ENCODE assay signal across 11 cellular contexts in genomic region chr3:139113231-139113749, GRCh38.
A peak's percentile ranks its signal among the peaks of the same experiment; 100 is the strongest.
DNase-seq lines count a peak whose midpoint lies in the region; ATAC-seq and TF ChIP-seq lines count a peak whose summit lies in the region.
"Had no signal": no experiment of that assay in that cellular context is flagged by ENCODE, and none has a peak within 500 bp of the region (broad histone marks: within the 10 kb centered on the region; RNA-seq: fewer than 3 reads in every experiment).

No MANE protein-coding gene starts in this region.

- DNase-seq in CD4-positive, alpha-beta T cell = no peak
- peak; percentile 24 for DNase-seq in T-helper 2 cell treated with Interferon-gamma antibody and Interleukin-4, amounts not matched to agents 5 μg/mL and 100 μg/mL, for 36 hours (ENCODE audit: low spot score)
- DNase-seq in kidney glomerular epithelial cell (lab: John Stamatoyannopoulos, UW) (peak; percentile 9), midbrain (lab: John Stamatoyannopoulos, UW) (no peak), HEK293T (ENCODE audit: extremely low spot score) (no peak), SW 1271 (lab: John Stamatoyannopoulos, UW) (no peak)
- DNase-seq: KG1; stimulated activated CD4-positive, alpha-beta T cell treated with anti-CD3 and anti-CD28 coated beads, Interleukin-4, amount 100 ng/mL, for 4 hours had no signal

- H3K27me3 Mint-ChIP-seq in CD4-positive, alpha-beta T cell = peaks cover 31% of the 10 kb centered on the region
- peaks cover 6% of the 10 kb centered on the region for H3K27me3 Mint-ChIP-seq in T-helper 2 cell treated with Interferon-gamma antibody and Interleukin-4, amounts not matched to agents 5 μg/mL and 100 μg/mL, for 36 hours (ENCODE audit: low read depth)

- H3K4me1 Mint-ChIP-seq in CD4-positive, alpha-beta T cell (ENCODE audit: low read depth) = peaks cover 7% of the 10 kb centered on the region
- peaks cover 12% of the 10 kb centered on the region for H3K4me1 Mint-ChIP-seq in T-helper 2 cell treated with Interferon-gamma antibody and Interleukin-4, amounts not matched to agents 5 μg/mL and 100 μg/mL, for 36 hours (ENCODE audit: low read depth)

- intact Hi-C loops in CD4-positive, alpha-beta T cell (cut with DNase I, micrococcal nuclease) = loop anchor here (2.0 to 10.0 kb wide), 2 partner anchors 216 to 1752 kb away; no protein-coding TSS in a partner anchor

- TF ChIP-seq CTCF in 22Rv1 (IDR thresholded peaks at IDR 0.05) = 0 out of 2 replicates have a peak, but pooled peaks have one; percentile 30
- no peak for TF ChIP-seq CTCF in CD4-positive, alpha-beta T cell (IDR thresholded peaks at IDR 0.05)

- H3K27ac Mint-ChIP-seq in CD4-positive, alpha-beta T cell = no peak overlapping the region
- no peak overlapping the region for H3K27ac Mint-ChIP-seq in T-helper 2 cell treated with Interferon-gamma antibody and Interleukin-4, amounts not matched to agents 5 μg/mL and 100 μg/mL, for 36 hours
- H3K27ac Mint-ChIP-seq: brain had no signal

- peaks cover 7% of the 10 kb centered on the region for H3K27me3 ChIP-seq in CD4-positive, alpha-beta T cell (ENCODE audit: control insufficient read depth, insufficient read depth, low read length)

- CTCF ChIA-PET in CD4-positive, alpha-beta T cell (lab: Charles Lee) = no interaction called here
- CTCF ChIA-PET in HEK293T (lab: Yijun Ruan, JAX) = interaction anchor here (0.9 to 3.2 kb wide), 4 partner anchors 8 to 241 kb away, joined by 3 to 29 read pairs (median 9); no protein-coding TSS in a partner anchor

- H3K9me3 Mint-ChIP-seq in CD4-positive, alpha-beta T cell = no peaks in the 10 kb centered on the region
- no peaks in the 10 kb centered on the region for H3K9me3 Mint-ChIP-seq in T-helper 2 cell treated with Interferon-gamma antibody and Interleukin-4, amounts not matched to agents 5 μg/mL and 100 μg/mL, for 36 hours
- H3K9me3 Mint-ChIP-seq: brain had no signal

- H3K27ac ChIP-seq in 22Rv1 = peak overlapping the region; percentile 26
- no peak overlapping the region for H3K27ac ChIP-seq in CD4-positive, alpha-beta T cell (ENCODE audit: low read depth, low read length)

- H3K36me3 Mint-ChIP-seq in CD4-positive, alpha-beta T cell (ENCODE audit: low read depth) = no peaks in the 10 kb centered on the region
- H3K36me3 Mint-ChIP-seq in T-helper 2 cell treated with Interferon-gamma antibody and Interleukin-4, amounts not matched to agents 5 μg/mL and 100 μg/mL, for 36 hours (ENCODE audit: low read depth) = no peaks in the 10 kb centered on the region
- H3K36me3 Mint-ChIP-seq: brain had no signal

- POLR2A ChIA-PET in CD4-positive, alpha-beta T cell (lab: Charles Lee) = interaction anchor here (0.6 kb wide), 1 partner anchor 47 kb away, joined by 3 read pairs; no protein-coding TSS in a partner anchor
- POLR2A ChIA-PET in HEK293T (lab: Yijun Ruan, JAX) = no interaction called here

- no peak overlapping the region for H3K4me3 Mint-ChIP-seq in CD4-positive, alpha-beta T cell
- H3K4me3 Mint-ChIP-seq in T-helper 2 cell treated with Interferon-gamma antibody and Interleukin-4, amounts not matched to agents 5 μg/mL and 100 μg/mL, for 36 hours = no peak overlapping the region
- H3K4me3 Mint-ChIP-seq: brain had no signal

- ATAC-seq in CD4-positive, alpha-beta T cell (ENCODE audit: poor library complexity) = peak; percentile 15
- no peak for ATAC-seq in HG02798 (IDR thresholded peaks at IDR 0.05; ENCODE audit: poor library complexity, unreplicated experiment)

- H3K9me3 ChIP-seq in CD4-positive, alpha-beta T cell (ENCODE audit: control insufficient read depth, low read length) = no peaks in the 10 kb centered on the region

TF ChIP-seq in HEK293T, 16 proteins besides CTCF, POLR2A, EP300 and RAD21:
- no peak for TF ChIP-seq FOXM1 (IDR thresholded peaks at IDR 0.05; ENCODE audit: borderline replicate concordance)
TF ChIP-seq in HEK293T: peak in this region for 0.

Comparison
In these comparisons a context has a peak if more than half of its experiments do, and no peak if none do; other contexts are left out.
1. DNase-seq: peak in T-helper 2 cell treated with Interferon-gamma antibody and Interleukin-4, amounts not matched to agents 5 μg/mL and 100 μg/mL, for 36 hours (single experiment) and kidney glomerular epithelial cell (single experiment); none in CD4-positive, alpha-beta T cell (0 of 10), midbrain (single experiment), HEK293T (single experiment) and SW 1271 (0 of 2).